Comparison of ENCODE assay signal across 8 cellular contexts in the genomic region with DNA sequence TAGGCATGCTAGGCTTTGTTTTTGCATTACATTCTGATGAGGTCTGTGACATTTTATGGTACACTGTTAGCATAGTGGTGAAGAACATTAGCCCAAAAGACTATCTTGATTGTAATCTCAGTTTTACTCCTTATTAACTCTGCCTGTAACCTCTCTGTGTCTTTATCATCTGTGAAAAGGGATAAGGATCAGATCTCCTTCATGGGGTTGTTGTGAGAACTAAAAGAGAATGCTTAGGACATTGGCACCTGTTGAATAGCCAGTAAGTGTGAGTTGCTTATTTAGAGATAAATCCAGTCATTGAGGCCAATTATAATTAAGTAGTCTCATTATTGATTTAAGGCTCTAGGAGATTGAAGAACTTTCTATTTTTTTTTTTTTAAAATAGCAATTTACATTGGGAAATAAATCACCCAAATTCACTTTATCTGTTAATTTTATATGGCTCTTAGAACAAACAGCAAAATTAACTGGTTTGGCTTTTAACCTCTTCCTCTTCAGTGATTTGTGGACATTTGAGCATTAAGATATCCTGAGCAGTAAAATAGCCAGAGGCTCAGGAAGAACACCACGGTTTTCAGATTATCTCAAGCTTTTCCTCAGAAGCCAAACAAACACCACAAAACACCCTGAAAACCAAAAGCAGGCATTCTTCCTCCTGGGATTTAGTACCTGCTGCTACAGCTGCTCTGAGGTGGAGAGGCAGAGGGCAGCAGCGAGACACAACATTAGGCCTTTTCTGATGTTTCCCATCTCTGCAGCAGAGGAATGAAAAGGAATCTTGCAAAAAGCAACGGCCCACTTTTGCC.
A peak's percentile ranks its signal among the peaks of the same experiment; 100 is the strongest.
DNase-seq lines count a peak whose midpoint lies in the region; ATAC-seq and TF ChIP-seq lines count a peak whose summit lies in the region.

No MANE protein-coding gene starts in this region.

- TF ChIP-seq POLR2A in uterus (IDR thresholded peaks at IDR 0.05), result no peak

- intact Hi-C loops in uterus (cut with DNase I; ENCODE audit: low total_unique reads) (no loop called here), aorta (cut with DNase I) (no loop called here)

- H3K4me3 ChIP-seq in SJCRH30, result no peak overlapping the region
- no peak overlapping the region for H3K4me3 ChIP-seq in uterus
- H3K4me3 ChIP-seq in aorta (ENCODE audit: low read length in 2 of 2), result no peak overlapping the region

- H3K4me1 ChIP-seq in SJCRH30, result no peaks in the 10 kb centered on the region
- H3K4me1 ChIP-seq in uterus, result no peaks in the 10 kb centered on the region
- peaks cover 3 to 12% of the 10 kb centered on the region in 2 donors for H3K4me1 ChIP-seq in aorta (ENCODE audit: control insufficient read depth in 1 of 2, insufficient read depth in 2 of 2, low read length in 2 of 2)

- ATAC-seq in aorta (ENCODE audit: low FRiP score) (no peak), HG02840 (IDR thresholded peaks at IDR 0.05; ENCODE audit: low FRiP score, unreplicated experiment) (no peak)
- no peak for ATAC-seq in stimulated activated naive CD8-positive, alpha-beta T cell treated with anti-CD3 and anti-CD28 coated beads, Interleukin-15, Interleukin-2, amounts not matched to agents 100 U/mL and 50 U/mL, for 24 hours

- 42 to 46% methylated on average over 3 of the region's 3 CpGs for WGBS in aorta, 2 donors

- H3K27me3 ChIP-seq in SJCRH30, result no peaks in the 10 kb centered on the region
- H3K27me3 ChIP-seq in uterus, result no peaks in the 10 kb centered on the region
- no peaks in the 10 kb centered on the region for H3K27me3 ChIP-seq in aorta (ENCODE audit: control insufficient read depth in 1 of 2, insufficient read depth in 2 of 2, low read length in 1 of 2)

- H3K9me3 ChIP-seq in SJCRH30 (replicated peaks) (no peaks in the 10 kb centered on the region), uterus (no peaks in the 10 kb centered on the region), aorta (ENCODE audit: control insufficient read depth, low read length) (no peaks in the 10 kb centered on the region)

- TF ChIP-seq CTCF in uterus (IDR thresholded peaks at IDR 0.05), result peak; percentile 5 to 40 (median 8)

- H3K36me3 ChIP-seq in SJCRH30 (no peaks in the 10 kb centered on the region; the same call in 1 of the 2 replicates), uterus (no peaks in the 10 kb centered on the region), aorta (ENCODE audit: control insufficient read depth in 1 of 2, insufficient read depth in 2 of 2, low read length in 1 of 2) (peaks cover 0 to 2% of the 10 kb centered on the region in 2 donors)

- H3K27ac ChIP-seq in SJCRH30 (no peak overlapping the region), uterus (no peak overlapping the region), aorta (ENCODE audit: low read depth in 1 of 2, low read length in 2 of 2) (no peak overlapping the region)

- DNase-seq in stimulated activated CD4-positive, alpha-beta T cell treated with anti-CD3 and anti-CD28 coated beads, Interleukin-15, amount 100 ng/mL, for 24 hours, result peak; percentile 5
- DNase-seq in stimulated activated CD4-positive, alpha-beta T cell treated with anti-CD3 and anti-CD28 coated beads, Interleukin-4, amount 100 ng/mL, for 1 hour, result no peak
- peak; percentile 22 to 57 for DNase-seq in SJCRH30
- peak; percentile 17 for DNase-seq in hepatic stellate cell (ENCODE audit: low spot score)
- no peak for DNase-seq in uterus
- DNase-seq in aorta, result no peak
- no peak for DNase-seq in stimulated activated naive CD8-positive, alpha-beta T cell treated with anti-CD3 and anti-CD28 coated beads, Interleukin-15, Interleukin-2, amounts not matched to agents 100 U/mL and 50 U/mL, for 24 hours

Comparison
In these comparisons a context has a peak if more than half of its experiments do, and no peak if none do; other contexts are left out.
1. DNase-seq: peak in stimulated activated CD4-positive, alpha-beta T cell treated with anti-CD3 and anti-CD28 coated beads, Interleukin-15, amount 100 ng/mL, for 24 hours (single experiment), SJCRH30 (2 of 2) and hepatic stellate cell (single experiment); none in stimulated activated CD4-positive, alpha-beta T cell treated with anti-CD3 and anti-CD28 coated beads, Interleukin-4, amount 100 ng/mL, for 1 hour (single experiment), uterus (0 of 2), aorta (0 of 2) and stimulated activated naive CD8-positive, alpha-beta T cell treated with anti-CD3 and anti-CD28 coated beads, Interleukin-15, Interleukin-2, amounts not matched to agents 100 U/mL and 50 U/mL, for 24 hours (single experiment).